15 cellular contexts compared by ENCODE assay signal in the genomic region with DNA sequence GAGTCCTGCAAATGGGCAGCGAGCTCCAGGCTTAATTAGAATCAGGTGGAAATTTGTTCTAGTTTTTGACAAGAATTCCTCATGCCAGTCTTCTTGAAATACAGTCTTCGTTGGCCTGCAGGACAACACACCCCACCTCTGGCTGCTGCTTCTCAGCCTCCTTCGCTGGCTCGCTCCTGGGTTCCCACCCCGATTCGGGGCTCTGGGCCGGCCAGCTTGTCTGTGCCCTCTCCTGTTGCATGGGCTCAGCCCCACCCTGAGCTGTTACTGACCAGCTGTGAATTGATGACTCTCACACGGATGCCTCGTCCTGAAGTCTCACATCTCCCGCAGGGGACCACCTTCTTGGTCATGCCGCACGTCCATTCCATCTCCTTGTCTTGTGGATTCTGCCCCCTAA. TPM values are rescaled to one million over a fixed set of nuclear protein-coding genes. Genes with fewer than 3 reads are reported as not detected.
DNase-seq lines count a peak whose midpoint lies in the region; ATAC-seq and TF ChIP-seq lines count a peak whose summit lies in the region.
"Had no signal": no experiment of that assay in that cellular context is flagged by ENCODE, and none has a peak within 500 bp of the region (broad histone marks: within the 10 kb centered on the region; RNA-seq: fewer than 3 reads in every experiment).

No MANE protein-coding gene starts in this region.

- no peak overlapping the region for H3K4me3 ChIP-seq in HAP-1
- H3K4me3 ChIP-seq: A549, GM23248 had no signal

- H3K9me3 Mint-ChIP-seq in natural killer cell treated with Interleukin-12 subunit alpha and Interleukin-12 subunit beta and Interleukin-15 and Interleukin-18, amount 100 ng/mL, for 72 hours: peaks cover 3% of the 10 kb centered on the region
- H3K9me3 Mint-ChIP-seq in natural killer cell (peaks cover 2 to 3% of the 10 kb centered on the region in 2 donors), chondrocyte (ENCODE audit: low read depth) (peaks cover 6% of the 10 kb centered on the region)

- peaks cover 7 to 10% of the 10 kb centered on the region in 2 donors for H3K27me3 Mint-ChIP-seq in natural killer cell treated with Interleukin-12 subunit alpha and Interleukin-12 subunit beta and Interleukin-15 and Interleukin-18, amount 100 ng/mL, for 72 hours
- H3K27me3 Mint-ChIP-seq in natural killer cell (ENCODE audit: low read depth in 2 of 2) (peaks cover 5 to 8% of the 10 kb centered on the region in 2 donors), chondrocyte (ENCODE audit: low read depth) (peaks cover 48% of the 10 kb centered on the region)

- no peak overlapping the region for H3K4me3 Mint-ChIP-seq in natural killer cell treated with Interleukin-12 subunit alpha and Interleukin-12 subunit beta and Interleukin-15 and Interleukin-18, amount 100 ng/mL, for 72 hours
- H3K4me3 Mint-ChIP-seq in natural killer cell (no peak overlapping the region), chondrocyte (ENCODE audit: unreplicated experiment) (no peak overlapping the region)
- H3K4me3 Mint-ChIP-seq: CD8-positive, alpha-beta T cell had no signal

- H3K27ac Mint-ChIP-seq in natural killer cell treated with Interleukin-12 subunit alpha and Interleukin-12 subunit beta and Interleukin-15 and Interleukin-18, amount 100 ng/mL, for 72 hours: no peak overlapping the region
- H3K27ac Mint-ChIP-seq in natural killer cell (no peak overlapping the region), chondrocyte (ENCODE audit: unreplicated experiment) (no peak overlapping the region)
- H3K27ac Mint-ChIP-seq: CD8-positive, alpha-beta T cell had no signal

- ATAC-seq in natural killer cell treated with Interleukin-12 subunit alpha and Interleukin-12 subunit beta and Interleukin-15 and Interleukin-18, amount 100 ng/mL, for 72 hours: no peak
- ATAC-seq in natural killer cell (no peak), HG03457 (IDR thresholded peaks at IDR 0.05; ENCODE audit: unreplicated experiment) (no peak)
- ATAC-seq: A549; CD8-positive, alpha-beta T cell had no signal

- peak; percentile 48 for DNase-seq in natural killer cell treated with Interleukin-12 subunit alpha and Interleukin-12 subunit beta and Interleukin-15 and Interleukin-18, amount 100 ng/mL, for 72 hours (ENCODE audit: low spot score)
- DNase-seq in natural killer cell: no peak
- DNase-seq in chondrocyte (ENCODE audit: low spot score): peak; percentile 52
- peak; percentile 52 for DNase-seq in posterior vena cava (ENCODE audit: low spot score)
- no peak for DNase-seq in HAP-1 (ENCODE audit: low spot score in 2 of 2)
- no peak for DNase-seq in dedifferentiated amniotic fluid mesenchymal stem cell (ENCODE audit: extremely low spot score)
- DNase-seq: CD8-positive, alpha-beta T cell; DMS53; GF-D8; GM23248; IMR-90 had no signal

- H3K27me3 ChIP-seq in HAP-1 (ENCODE audit: low read depth): 0 out of 2 replicates have a peak, but pooled peaks cover 2% of the 10 kb centered on the region
- H3K27me3 ChIP-seq: BE2C had no signal

- no peaks in the 10 kb centered on the region for H3K4me1 Mint-ChIP-seq in natural killer cell treated with Interleukin-12 subunit alpha and Interleukin-12 subunit beta and Interleukin-15 and Interleukin-18, amount 100 ng/mL, for 72 hours (ENCODE audit: low read depth in 2 of 2)
- H3K4me1 Mint-ChIP-seq in natural killer cell (no peaks in the 10 kb centered on the region), chondrocyte (ENCODE audit: low read depth) (no peaks in the 10 kb centered on the region)

- no peaks in the 10 kb centered on the region for H3K9me3 ChIP-seq in HAP-1
- H3K9me3 ChIP-seq: BE2C had no signal

- no peaks in the 10 kb centered on the region for H3K36me3 ChIP-seq in HAP-1 (replicated peaks)
- H3K36me3 ChIP-seq: BE2C had no signal

- in situ Hi-C loops in HAP-1 (cut with MboI; ENCODE audit: low sequenced_read_pairs): no loop called here

- peaks cover 6% of the 10 kb centered on the region for H3K36me3 Mint-ChIP-seq in natural killer cell treated with Interleukin-12 subunit alpha and Interleukin-12 subunit beta and Interleukin-15 and Interleukin-18, amount 100 ng/mL, for 72 hours
- no peaks in the 10 kb centered on the region for H3K36me3 Mint-ChIP-seq in natural killer cell
- peaks cover 13% of the 10 kb centered on the region for H3K36me3 Mint-ChIP-seq in chondrocyte (ENCODE audit: low read depth)
- H3K36me3 Mint-ChIP-seq: CD8-positive, alpha-beta T cell had no signal

- intact Hi-C loops in natural killer cell (cut with micrococcal nuclease): no loop called here
- intact Hi-C loops in posterior vena cava (cut with DNase I): no loop called here

- H3K4me1 ChIP-seq in HAP-1: no peaks in the 10 kb centered on the region
- H3K4me1 ChIP-seq: A549, BE2C had no signal

- TF ChIP-seq CTCF in natural killer cell (IDR thresholded peaks at IDR 0.05): no peak
- TF ChIP-seq CTCF in chondrocyte (IDR thresholded peaks at IDR 0.05): no peak

RNA-seq across cellular contexts. Expression of a gene that starts 21.0 kb away (rescaled TPM):
- not detected for total RNA-seq in natural killer cell treated with Interleukin-12 subunit alpha and Interleukin-12 subunit beta and Interleukin-15 and Interleukin-18, amount 100 ng/mL, for 72 hours
- total RNA-seq in natural killer cell (1 to 10 TPM; 1.3 to 2.5 (median 1.3) TPM), chondrocyte (0.47 to 1.5 TPM (median 0.82 TPM) in 3 replicates), posterior vena cava (under 1 TPM; 0.14 TPM)
- total RNA-seq: HT-29, IMR-90 had no signal

Comparison
In these comparisons a context has a peak if more than half of its experiments do, and no peak if none do; other contexts are left out.
1. DNase-seq: peak in natural killer cell treated with Interleukin-12 subunit alpha and Interleukin-12 subunit beta and Interleukin-15 and Interleukin-18, amount 100 ng/mL, for 72 hours (single experiment), chondrocyte (single experiment) and posterior vena cava (single experiment); none in natural killer cell (single experiment), HAP-1 (0 of 2) and dedifferentiated amniotic fluid mesenchymal stem cell (single experiment).